ENCODE assay signal across 1 cellular context in genomic region chr4:26857278-26858034, GRCh38.
TF ChIP-seq lines count a peak whose summit lies in the region.

No MANE protein-coding gene starts in this region.

TF ChIP-seq in K562, 482 proteins besides CTCF, POLR2A, EP300 and RAD21 (continued from another document and continues in another):
- TF ChIP-seq, protein P1, sequence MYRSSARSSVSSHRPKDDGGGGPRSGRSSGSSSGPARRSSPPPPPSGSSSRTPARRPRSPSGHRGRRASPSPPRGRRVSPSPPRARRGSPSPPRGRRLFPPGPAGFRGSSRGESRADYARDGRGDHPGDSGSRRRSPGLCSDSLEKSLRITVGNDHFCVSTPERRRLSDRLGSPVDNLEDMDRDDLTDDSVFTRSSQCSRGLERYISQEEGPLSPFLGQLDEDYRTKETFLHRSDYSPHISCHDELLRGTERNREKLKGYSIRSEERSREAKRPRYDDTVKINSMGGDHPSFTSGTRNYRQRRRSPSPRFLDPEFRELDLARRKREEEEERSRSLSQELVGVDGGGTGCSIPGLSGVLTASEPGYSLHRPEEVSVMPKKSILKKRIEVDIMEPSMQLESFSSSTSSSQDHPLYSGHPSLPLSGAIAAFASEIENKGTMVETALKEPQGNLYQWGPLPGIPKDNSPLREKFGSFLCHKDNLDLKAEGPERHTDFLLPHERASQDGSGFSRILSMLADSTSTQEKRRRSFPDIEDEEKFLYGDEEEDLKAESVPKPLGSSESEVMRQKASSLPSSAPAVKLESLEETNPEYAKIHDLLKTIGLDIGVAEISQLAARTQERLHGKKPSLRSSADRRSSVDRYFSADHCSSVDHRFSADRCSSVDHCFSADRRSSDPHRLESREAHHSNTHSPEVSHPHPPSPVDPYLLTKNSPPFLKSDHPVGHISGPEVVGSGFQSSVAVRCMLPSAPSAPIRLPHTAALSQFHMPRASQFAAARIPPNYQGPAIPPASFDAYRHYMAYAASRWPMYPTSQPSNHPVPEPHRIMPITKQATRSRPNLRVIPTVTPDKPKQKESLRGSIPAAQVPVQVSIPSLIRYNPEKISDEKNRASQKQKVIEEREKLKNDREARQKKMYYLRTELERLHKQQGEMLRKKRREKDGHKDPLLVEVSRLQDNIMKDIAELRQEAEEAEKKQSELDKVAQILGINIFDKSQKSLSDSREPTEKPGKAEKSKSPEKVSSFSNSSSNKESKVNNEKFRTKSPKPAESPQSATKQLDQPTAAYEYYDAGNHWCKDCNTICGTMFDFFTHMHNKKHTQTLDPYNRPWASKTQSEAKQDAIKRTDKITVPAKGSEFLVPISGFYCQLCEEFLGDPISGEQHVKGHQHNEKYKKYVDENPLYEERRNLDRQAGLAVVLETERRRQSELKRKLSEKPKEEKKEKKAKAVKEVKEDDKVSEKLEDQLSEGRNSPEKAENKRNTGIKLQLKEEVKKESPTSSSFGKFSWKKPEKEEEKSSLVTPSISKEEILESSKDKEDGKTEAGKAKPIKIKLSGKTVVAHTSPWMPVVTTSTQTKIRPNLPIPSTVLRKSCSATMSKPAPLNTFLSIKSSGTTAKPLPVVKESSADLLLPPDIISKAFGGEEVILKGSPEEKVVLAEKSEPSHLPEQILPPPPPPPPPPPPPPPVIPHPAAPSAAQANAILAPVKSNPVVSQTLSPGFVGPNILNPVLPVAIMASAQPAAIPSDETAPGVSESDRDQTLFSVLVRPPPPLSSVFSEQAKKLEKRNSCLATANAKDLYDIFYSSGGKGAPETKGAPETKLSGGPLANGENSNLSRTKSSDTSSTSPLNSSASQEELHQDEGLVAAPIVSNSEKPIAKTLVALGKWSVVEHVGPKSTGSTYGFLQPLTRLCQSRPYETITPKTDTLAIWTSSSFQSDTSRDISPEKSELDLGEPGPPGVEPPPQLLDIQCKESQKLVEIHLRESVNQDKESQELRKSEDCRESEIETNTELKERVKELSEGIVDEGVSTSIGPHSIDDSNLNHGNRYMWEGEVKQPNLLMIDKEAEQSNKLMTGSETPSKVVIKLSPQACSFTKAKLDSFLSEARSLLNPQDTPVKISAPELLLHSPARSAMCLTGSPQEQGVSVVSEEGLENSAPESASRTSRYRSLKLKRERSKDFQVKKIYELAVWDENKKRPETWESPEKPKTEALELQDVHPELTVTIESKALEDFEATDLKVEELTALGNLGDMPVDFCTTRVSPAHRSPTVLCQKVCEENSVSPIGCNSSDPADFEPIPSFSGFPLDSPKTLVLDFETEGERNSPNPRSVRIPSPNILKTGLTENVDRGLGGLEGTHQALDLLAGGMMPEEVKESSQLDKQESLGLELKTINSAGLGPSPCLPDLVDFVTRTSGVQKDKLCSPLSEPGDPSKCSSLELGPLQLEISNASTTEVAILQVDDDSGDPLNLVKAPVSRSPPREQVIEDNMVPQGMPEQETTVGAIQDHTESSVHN (IDR thresholded peaks at IDR 0.05; ENCODE audit: borderline replicate concordance in 1 of 2, low read depth in 1 of 2), result no peak
- no peak for TF ChIP-seq MCM5 (IDR thresholded peaks at IDR 0.05; ENCODE audit: low read depth)
- no peak for TF ChIP-seq HNRNPL (IDR thresholded peaks at IDR 0.05; ENCODE audit: low read depth, low read length)
- TF ChIP-seq PHF21A (IDR thresholded peaks at IDR 0.05; ENCODE audit: borderline replicate concordance, low read depth), result no peak
- TF ChIP-seq FOXJ2 (tag; IDR thresholded peaks at IDR 0.05), result no peak
- TF ChIP-seq TBP (optimal IDR thresholded peaks at IDR 0.05; ENCODE audit: low read depth, low read length), result no peak
- no peak for TF ChIP-seq BACH1 (tag; IDR thresholded peaks at IDR 0.05)
- no peak for TF ChIP-seq ELF2 (CRISPR knock-in tag; IDR thresholded peaks at IDR 0.05)
- TF ChIP-seq KDM5B (IDR thresholded peaks at IDR 0.05; ENCODE audit: insufficient replicate concordance, low read depth, low read length), result peak; percentile 56
- TF ChIP-seq ZNF76 (CRISPR knock-in tag; IDR thresholded peaks at IDR 0.05; ENCODE audit: borderline replicate concordance), result no peak
- TF ChIP-seq, protein P2, sequence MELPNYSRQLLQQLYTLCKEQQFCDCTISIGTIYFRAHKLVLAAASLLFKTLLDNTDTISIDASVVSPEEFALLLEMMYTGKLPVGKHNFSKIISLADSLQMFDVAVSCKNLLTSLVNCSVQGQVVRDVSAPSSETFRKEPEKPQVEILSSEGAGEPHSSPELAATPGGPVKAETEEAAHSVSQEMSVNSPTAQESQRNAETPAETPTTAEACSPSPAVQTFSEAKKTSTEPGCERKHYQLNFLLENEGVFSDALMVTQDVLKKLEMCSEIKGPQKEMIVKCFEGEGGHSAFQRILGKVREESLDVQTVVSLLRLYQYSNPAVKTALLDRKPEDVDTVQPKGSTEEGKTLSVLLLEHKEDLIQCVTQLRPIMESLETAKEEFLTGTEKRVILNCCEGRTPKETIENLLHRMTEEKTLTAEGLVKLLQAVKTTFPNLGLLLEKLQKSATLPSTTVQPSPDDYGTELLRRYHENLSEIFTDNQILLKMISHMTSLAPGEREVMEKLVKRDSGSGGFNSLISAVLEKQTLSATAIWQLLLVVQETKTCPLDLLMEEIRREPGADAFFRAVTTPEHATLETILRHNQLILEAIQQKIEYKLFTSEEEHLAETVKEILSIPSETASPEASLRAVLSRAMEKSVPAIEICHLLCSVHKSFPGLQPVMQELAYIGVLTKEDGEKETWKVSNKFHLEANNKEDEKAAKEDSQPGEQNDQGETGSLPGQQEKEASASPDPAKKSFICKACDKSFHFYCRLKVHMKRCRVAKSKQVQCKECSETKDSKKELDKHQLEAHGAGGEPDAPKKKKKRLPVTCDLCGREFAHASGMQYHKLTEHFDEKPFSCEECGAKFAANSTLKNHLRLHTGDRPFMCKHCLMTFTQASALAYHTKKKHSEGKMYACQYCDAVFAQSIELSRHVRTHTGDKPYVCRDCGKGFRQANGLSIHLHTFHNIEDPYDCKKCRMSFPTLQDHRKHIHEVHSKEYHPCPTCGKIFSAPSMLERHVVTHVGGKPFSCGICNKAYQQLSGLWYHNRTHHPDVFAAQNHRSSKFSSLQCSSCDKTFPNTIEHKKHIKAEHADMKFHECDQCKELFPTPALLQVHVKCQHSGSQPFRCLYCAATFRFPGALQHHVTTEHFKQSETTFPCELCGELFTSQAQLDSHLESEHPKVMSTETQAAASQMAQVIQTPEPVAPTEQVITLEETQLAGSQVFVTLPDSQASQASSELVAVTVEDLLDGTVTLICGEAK (IDR thresholded peaks at IDR 0.05), result peak; percentile 86
- TF ChIP-seq, protein P2 (CRISPR knock-in tag; IDR thresholded peaks at IDR 0.05), result no peak
- no peak for TF ChIP-seq SRSF7 (optimal IDR thresholded peaks at IDR 0.05; ENCODE audit: low read depth, low read length)
- peak; percentile 60 for TF ChIP-seq RBBP5 (IDR thresholded peaks at IDR 0.05; ENCODE audit: borderline replicate concordance, insufficient read depth, low read length, poor library complexity, severe bottlenecking)
- no peak for TF ChIP-seq ZNF778 (CRISPR knock-in tag; IDR thresholded peaks at IDR 0.05)
- TF ChIP-seq MED1 (CRISPR knock-in tag; IDR thresholded peaks at IDR 0.05; ENCODE audit: borderline replicate concordance), result no peak
- 0 out of 2 replicates have a peak, but pooled peaks have one; percentile 38 for TF ChIP-seq ZNF764 (CRISPR knock-in tag; IDR thresholded peaks at IDR 0.05; ENCODE audit: low read depth)
- no peak for TF ChIP-seq RREB1 (CRISPR knock-in tag; IDR thresholded peaks at IDR 0.05)
- TF ChIP-seq SMARCC2 (IDR thresholded peaks at IDR 0.05; ENCODE audit: low read depth), result no peak
- no peak for TF ChIP-seq SMAD1 (IDR thresholded peaks at IDR 0.05; ENCODE audit: low read depth, low read length, partially characterized antibody)
- TF ChIP-seq NFE2 (IDR thresholded peaks at IDR 0.05; ENCODE audit: low read depth), result no peak
- TF ChIP-seq CEBPG (CRISPR knock-in tag; IDR thresholded peaks at IDR 0.05), result 0 out of 2 replicates have a peak, but pooled peaks have one; percentile 23
- TF ChIP-seq CEBPG (tag; conservative IDR thresholded peaks at IDR 0.05 in 1 of 2, IDR thresholded peaks at IDR 0.05 in 1 of 2), result no peak
- no peak for TF ChIP-seq KLF6 (CRISPR knock-in tag; IDR thresholded peaks at IDR 0.05; ENCODE audit: borderline replicate concordance)
- TF ChIP-seq KAT2B (IDR thresholded peaks at IDR 0.05; ENCODE audit: low read depth, low read length), result no peak
- peak; percentile 14; the same call in 1 of the 2 replicates for TF ChIP-seq ZNF316 (IDR thresholded peaks at IDR 0.05)
- TF ChIP-seq, protein P3, sequence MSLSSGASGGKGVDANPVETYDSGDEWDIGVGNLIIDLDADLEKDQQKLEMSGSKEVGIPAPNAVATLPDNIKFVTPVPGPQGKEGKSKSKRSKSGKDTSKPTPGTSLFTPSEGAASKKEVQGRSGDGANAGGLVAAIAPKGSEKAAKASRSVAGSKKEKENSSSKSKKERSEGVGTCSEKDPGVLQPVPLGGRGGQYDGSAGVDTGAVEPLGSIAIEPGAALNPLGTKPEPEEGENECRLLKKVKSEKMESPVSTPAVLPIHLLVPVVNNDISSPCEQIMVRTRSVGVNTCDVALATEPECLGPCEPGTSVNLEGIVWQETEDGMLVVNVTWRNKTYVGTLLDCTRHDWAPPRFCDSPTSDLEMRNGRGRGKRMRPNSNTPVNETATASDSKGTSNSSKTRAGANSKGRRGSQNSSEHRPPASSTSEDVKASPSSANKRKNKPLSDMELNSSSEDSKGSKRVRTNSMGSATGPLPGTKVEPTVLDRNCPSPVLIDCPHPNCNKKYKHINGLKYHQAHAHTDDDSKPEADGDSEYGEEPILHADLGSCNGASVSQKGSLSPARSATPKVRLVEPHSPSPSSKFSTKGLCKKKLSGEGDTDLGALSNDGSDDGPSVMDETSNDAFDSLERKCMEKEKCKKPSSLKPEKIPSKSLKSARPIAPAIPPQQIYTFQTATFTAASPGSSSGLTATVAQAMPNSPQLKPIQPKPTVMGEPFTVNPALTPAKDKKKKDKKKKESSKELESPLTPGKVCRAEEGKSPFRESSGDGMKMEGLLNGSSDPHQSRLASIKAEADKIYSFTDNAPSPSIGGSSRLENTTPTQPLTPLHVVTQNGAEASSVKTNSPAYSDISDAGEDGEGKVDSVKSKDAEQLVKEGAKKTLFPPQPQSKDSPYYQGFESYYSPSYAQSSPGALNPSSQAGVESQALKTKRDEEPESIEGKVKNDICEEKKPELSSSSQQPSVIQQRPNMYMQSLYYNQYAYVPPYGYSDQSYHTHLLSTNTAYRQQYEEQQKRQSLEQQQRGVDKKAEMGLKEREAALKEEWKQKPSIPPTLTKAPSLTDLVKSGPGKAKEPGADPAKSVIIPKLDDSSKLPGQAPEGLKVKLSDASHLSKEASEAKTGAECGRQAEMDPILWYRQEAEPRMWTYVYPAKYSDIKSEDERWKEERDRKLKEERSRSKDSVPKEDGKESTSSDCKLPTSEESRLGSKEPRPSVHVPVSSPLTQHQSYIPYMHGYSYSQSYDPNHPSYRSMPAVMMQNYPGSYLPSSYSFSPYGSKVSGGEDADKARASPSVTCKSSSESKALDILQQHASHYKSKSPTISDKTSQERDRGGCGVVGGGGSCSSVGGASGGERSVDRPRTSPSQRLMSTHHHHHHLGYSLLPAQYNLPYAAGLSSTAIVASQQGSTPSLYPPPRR (CRISPR knock-in tag; IDR thresholded peaks at IDR 0.05; ENCODE audit: borderline replicate concordance), result no peak
